In the genomic region with DNA sequence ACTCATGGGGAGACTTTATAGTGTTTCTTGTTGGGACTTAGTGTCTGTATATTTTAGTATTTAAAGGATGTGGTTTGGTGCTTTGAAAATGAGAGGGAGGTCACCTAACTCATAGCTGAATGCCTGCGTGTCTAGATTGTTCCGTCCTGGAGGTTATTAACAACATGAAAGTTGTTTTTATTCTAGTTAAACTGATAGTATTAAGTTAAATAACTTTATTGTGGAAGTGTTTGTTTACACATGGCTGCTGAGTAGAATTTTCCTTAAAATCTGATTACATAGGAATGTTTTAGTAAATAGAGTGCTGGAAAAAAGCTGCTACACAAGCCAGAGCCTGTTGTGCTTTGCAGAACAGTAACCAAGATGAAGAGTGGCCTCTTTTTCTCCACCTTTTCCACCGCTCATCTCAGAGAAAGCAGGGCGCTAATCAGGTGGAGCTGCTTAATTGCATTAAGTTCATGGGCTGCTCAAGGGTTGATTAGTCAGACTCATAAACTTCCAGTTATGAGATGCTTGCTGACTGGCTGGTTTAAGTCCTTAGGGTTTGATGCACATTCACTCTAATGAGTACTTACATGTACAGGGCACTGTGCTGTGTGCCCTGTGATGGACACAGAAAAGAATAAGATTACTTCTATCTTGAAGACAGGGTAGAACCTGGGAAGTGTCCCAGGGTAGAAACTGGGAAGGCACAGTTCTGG, we compare ENCODE assay signal across 9 cellular contexts.
DNase-seq lines count a peak whose midpoint lies in the region; ATAC-seq and TF ChIP-seq lines count a peak whose summit lies in the region.
"Had no signal": no experiment of that assay in that cellular context is flagged by ENCODE, and none has a peak within 500 bp of the region (broad histone marks: within the 10 kb centered on the region; RNA-seq: fewer than 3 reads in every experiment).

No MANE protein-coding gene starts in this region.

- no peaks in the 10 kb centered on the region for H3K9me3 ChIP-seq in mucosa of rectum (ENCODE audit: control insufficient read depth in 2 of 2, low read length in 2 of 2)
- H3K9me3 ChIP-seq in BE2C, result no peaks in the 10 kb centered on the region

- H3K27ac Mint-ChIP-seq in activated CD8-positive, alpha-beta T cell treated with anti-CD3 and anti-CD28 coated beads for 36 hours, result peak overlapping the region; percentile 87

- H3K9ac ChIP-seq in mucosa of rectum (ENCODE audit: low read depth in 1 of 2, low read length in 2 of 2), result no peak overlapping the region

- ATAC-seq in HG02678 (IDR thresholded peaks at IDR 0.05; ENCODE audit: unreplicated experiment), result peak; percentile 71
- ATAC-seq in activated CD8-positive, alpha-beta T cell treated with anti-CD3 and anti-CD28 coated beads for 36 hours, result peak; percentile 48

- intact Hi-C loops in activated CD8-positive, alpha-beta T cell treated with anti-CD3 and anti-CD28 coated beads for 36 hours (cut with micrococcal nuclease), result loop anchor here (5.0 kb wide), 2 partner anchors 38 to 62 kb away; partner anchors contain the start of gene FBXO34

- POLR2A ChIA-PET in activated CD8-positive, alpha-beta T cell treated with anti-CD3 and anti-CD28 coated beads for 36 hours (lab: Charles Lee), result interaction anchor here (1.4 to 1.7 kb wide), 2 partner anchors 40 to 62 kb away, joined by 3 to 4 read pairs; partner anchors contain the start of gene FBXO34

- peaks cover 79% of the 10 kb centered on the region for H3K4me1 Mint-ChIP-seq in activated CD8-positive, alpha-beta T cell treated with anti-CD3 and anti-CD28 coated beads for 36 hours (ENCODE audit: low read depth)

- DNase-seq in GM13977 (ENCODE audit: low spot score) (peak; percentile 17), RKO (ENCODE audit: low spot score) (no peak), NCI-H345 (lab: John Stamatoyannopoulos, UW) (no peak), BE2C (no peak)
- peak; percentile 35 for DNase-seq in activated CD8-positive, alpha-beta T cell treated with anti-CD3 and anti-CD28 coated beads for 36 hours
- DNase-seq in stimulated activated CD4-positive, alpha-beta T cell treated with anti-CD3 and anti-CD28 coated beads, Interleukin-2, amount 100 ng/mL, for 24 hours, result no peak

- H3K27me3 Mint-ChIP-seq in activated CD8-positive, alpha-beta T cell treated with anti-CD3 and anti-CD28 coated beads for 36 hours, result no peaks in the 10 kb centered on the region

- peaks cover 10% of the 10 kb centered on the region for H3K36me3 Mint-ChIP-seq in activated CD8-positive, alpha-beta T cell treated with anti-CD3 and anti-CD28 coated beads for 36 hours (ENCODE audit: low read depth)

- CTCF ChIA-PET in activated CD8-positive, alpha-beta T cell treated with anti-CD3 and anti-CD28 coated beads for 36 hours (lab: Charles Lee), result interaction anchor here (0.8 to 2.5 kb wide), 10 partner anchors 9 to 62 kb away, joined by 3 to 18 read pairs (median 4); no protein-coding TSS in a partner anchor

- no peak overlapping the region for H3K4me3 ChIP-seq in mucosa of rectum (ENCODE audit: low read length in 2 of 2)
- H3K4me3 ChIP-seq in BE2C (ENCODE audit: low read depth, low read length), result no peak overlapping the region

- H3K4me1 ChIP-seq in mucosa of rectum (ENCODE audit: control insufficient read depth in 2 of 2, insufficient read depth in 2 of 2, low read length in 2 of 2) (peaks cover 20 to 49% of the 10 kb centered on the region in 2 donors), BE2C (no peaks in the 10 kb centered on the region; the same call in 1 of the 2 replicates)

- TF ChIP-seq CTCF in GM13977 (IDR thresholded peaks at IDR 0.05; ENCODE audit: extremely low read depth, insufficient read depth, missing control alignments) (no peak), BE2C (IDR thresholded peaks at IDR 0.05; ENCODE audit: low read depth, low read length) (no peak)
- no peak for TF ChIP-seq CTCF in activated CD8-positive, alpha-beta T cell treated with anti-CD3 and anti-CD28 coated beads for 36 hours (IDR thresholded peaks at IDR 0.05)

- H3K27me3 ChIP-seq in mucosa of rectum (ENCODE audit: control insufficient read depth in 2 of 2, insufficient read depth in 2 of 2, low read length in 2 of 2) (no peaks in the 10 kb centered on the region), BE2C (no peaks in the 10 kb centered on the region)

- H3K27ac ChIP-seq in mucosa of rectum (ENCODE audit: low read depth in 2 of 2, low read length in 2 of 2), result peak overlapping the region; percentile 38 to 40
- H3K27ac ChIP-seq: RWPE1 had no signal

- no peaks in the 10 kb centered on the region for H3K9me3 Mint-ChIP-seq in activated CD8-positive, alpha-beta T cell treated with anti-CD3 and anti-CD28 coated beads for 36 hours

- H3K36me3 ChIP-seq in mucosa of rectum (ENCODE audit: control insufficient read depth in 2 of 2, insufficient read depth in 2 of 2, low read length in 2 of 2) (no peaks in the 10 kb centered on the region), BE2C (no peaks in the 10 kb centered on the region)

- H3K4me3 Mint-ChIP-seq in activated CD8-positive, alpha-beta T cell treated with anti-CD3 and anti-CD28 coated beads for 36 hours, result peak overlapping the region; percentile 38

- in situ Hi-C loops in GM13977 (cut with MboI; ENCODE audit: low pct_unique_long_range_greater_than_20kb, low sequenced_read_pairs, unreplicated experiment), result no loop called here

Comparison
In these comparisons a context has a peak if more than half of its experiments do, and no peak if none do; other contexts are left out.
1. DNase-seq: peak in GM13977 (single experiment) and activated CD8-positive, alpha-beta T cell treated with anti-CD3 and anti-CD28 coated beads for 36 hours (single experiment); none in RKO (single experiment), NCI-H345 (single experiment), BE2C (single experiment) and stimulated activated CD4-positive, alpha-beta T cell treated with anti-CD3 and anti-CD28 coated beads, Interleukin-2, amount 100 ng/mL, for 24 hours (0 of 2).